ENCODE assay signal across 1 cellular context in genomic region chr17:68398731-68399637, GRCh38.
A peak's percentile ranks its signal among the peaks of the same experiment; 100 is the strongest.
TF ChIP-seq lines count a peak whose summit lies in the region.

No MANE protein-coding gene starts in this region.

TF ChIP-seq in HEK293, 187 proteins besides CTCF, POLR2A, EP300 and RAD21 (continued from another document):
- TF ChIP-seq ATF2 (tag by site-specific recombination; IDR thresholded peaks at IDR 0.05; ENCODE audit: low read depth) (no peak), SP3 (tag by site-specific recombination; IDR thresholded peaks at IDR 0.05) (0 out of 2 replicates have a peak, but pooled peaks have one; percentile 27), ZNF24 (tag by site-specific recombination; IDR thresholded peaks at IDR 0.05) (no peak), BCL6B (tag by site-specific recombination; IDR thresholded peaks at IDR 0.05) (0 out of 2 replicates have a peak, but pooled peaks have one; percentile 32), HIC1 (tag by site-specific recombination; IDR thresholded peaks at IDR 0.05) (no peak), ZNF16 (tag by site-specific recombination; IDR thresholded peaks at IDR 0.05; ENCODE audit: low read depth) (no peak), ZNF157 (tag by site-specific recombination; IDR thresholded peaks at IDR 0.05) (no peak), ZNF830 (tag by site-specific recombination; IDR thresholded peaks at IDR 0.05; ENCODE audit: low read depth) (no peak), AEBP2 (tag by site-specific recombination; IDR thresholded peaks at IDR 0.05; ENCODE audit: borderline replicate concordance) (no peak), ZBTB21 (tag by site-specific recombination; IDR thresholded peaks at IDR 0.05) (no peak), ZNF670 (tag by site-specific recombination; IDR thresholded peaks at IDR 0.05; ENCODE audit: low read depth) (no peak), PRDM1 (tag by site-specific recombination; IDR thresholded peaks at IDR 0.05) (no peak), ZNF768 (tag by site-specific recombination; IDR thresholded peaks at IDR 0.05) (no peak), ZNF48 (tag by site-specific recombination; IDR thresholded peaks at IDR 0.05) (no peak), ZNF529 (tag by site-specific recombination; IDR thresholded peaks at IDR 0.05; ENCODE audit: insufficient replicate concordance) (no peak), ZNF311 (tag by site-specific recombination; IDR thresholded peaks at IDR 0.05; ENCODE audit: borderline replicate concordance) (no peak), ZNF791 (tag by site-specific recombination; IDR thresholded peaks at IDR 0.05) (no peak), ZNF473 (tag by site-specific recombination; IDR thresholded peaks at IDR 0.05) (no peak), SP2 (tag by site-specific recombination; IDR thresholded peaks at IDR 0.05) (no peak), ELK4 (IDR thresholded peaks at IDR 0.05; ENCODE audit: borderline replicate concordance, low read depth, low read length) (no peak), ZFP37 (tag by site-specific recombination; IDR thresholded peaks at IDR 0.05) (no peak)
TF ChIP-seq in HEK293: peak in this region for 12.
